ENCODE assay signal across 27 cellular contexts in genomic region chr16:10556240-10556639, GRCh38. TPM values are rescaled to one million over a fixed set of nuclear protein-coding genes. Genes with fewer than 3 reads are reported as not detected.
"Had no signal": no experiment of that assay in that cellular context is flagged by ENCODE, and none has a peak within 500 bp of the region (broad histone marks: within the 10 kb centered on the region; RNA-seq: fewer than 3 reads in every experiment).

No MANE protein-coding gene starts in this region.

- DNase-seq: activated CD4-positive, alpha-beta T cell treated with anti-CD3 and anti-CD28 coated beads for 4 hours; activated CD8-positive, alpha-beta memory T cell treated with anti-CD3 and anti-CD28 coated beads, Interleukin-2, amount 50 U/mL, for 48 hours; activated CD8-positive, alpha-beta T cell treated with anti-CD3 and anti-CD28 coated beads for 36 hours; activated effector memory CD4-positive, alpha-beta T cell treated with Interleukin-2 at 50 U/mL for 16 hours; activated naive CD4-positive, alpha-beta T cell; activated T-cell treated with anti-CD3 and anti-CD28 coated beads, Interleukin-2, amount 50 U/mL, for 1 hour; aorta; body of pancreas; Karpas-422; MM.1S; NCI-H1105 treated with DMSO at 0.1 percent for 48 hours; NCI-H1436 treated with DMSO at 0.1 percent for 48 hours; NCI-H187; NCI-H2081; NCI-H510A treated with DMSO at 0.1 percent for 48 hours; NCI-H69; NK-92 treated with Interleukin-12 subunit alpha and Interleukin-12 subunit beta, amount 100 ng/mL, for 24 hours; Peyer's patch; Right ventricle myocardium superior; SW 1271 had no signal

- ATAC-seq: activated CD4-positive, CD25-positive, alpha-beta regulatory T cell treated with anti-CD3 and anti-CD28 coated beads, Interleukin-2, amount 50 U/mL, for 24 hours; activated CD8-positive, alpha-beta T cell treated with anti-CD3 and anti-CD28 coated beads for 36 hours; body of pancreas; K562; SK-N-SH treated with all-trans-retinoic acid at 6 μM for 48 hours had no signal

- H3K4me1 ChIP-seq: body of pancreas had no signal

- H3K9me3 ChIP-seq: body of pancreas, Peyer's patch, SJSA1 had no signal

- H3K36me3 ChIP-seq: Peyer's patch, SJSA1 had no signal

- H3K4me3 ChIP-seq: body of pancreas, K562, Peyer's patch, SJSA1 had no signal

- H3K27me3 ChIP-seq: body of pancreas, Peyer's patch, SJSA1 had no signal

- H3K27ac ChIP-seq: body of pancreas, Peyer's patch, RWPE1, SJSA1 had no signal

RNA-seq across cellular contexts. Expression of gene EMP2, which starts 24.2 kb away (rescaled TPM):
- total RNA-seq: activated CD8-positive, alpha-beta T cell treated with anti-CD3 and anti-CD28 coated beads for 36 hours; activated T-helper 1 cell treated with anti-CD3 and anti-CD28 coated beads, Interleukin-12 subunit alpha, Interleukin-12 subunit beta, Interleukin-2, Interleukin-4 antibody, amounts not matched to agents 30 ng/mL and 10 ng/mL and 1 ng/mL, durations not matched to agents 14 hours and 24 hours and 36 hours; T-helper 1 cell treated with Interleukin-12 subunit alpha and Interleukin-12 subunit beta and Interleukin-4 antibody, amounts not matched to agents 30 ng/mL and 1 ng/mL, for 36 hours had no signal
